Comparison of ENCODE assay signal across 21 cellular contexts in the genomic region with DNA sequence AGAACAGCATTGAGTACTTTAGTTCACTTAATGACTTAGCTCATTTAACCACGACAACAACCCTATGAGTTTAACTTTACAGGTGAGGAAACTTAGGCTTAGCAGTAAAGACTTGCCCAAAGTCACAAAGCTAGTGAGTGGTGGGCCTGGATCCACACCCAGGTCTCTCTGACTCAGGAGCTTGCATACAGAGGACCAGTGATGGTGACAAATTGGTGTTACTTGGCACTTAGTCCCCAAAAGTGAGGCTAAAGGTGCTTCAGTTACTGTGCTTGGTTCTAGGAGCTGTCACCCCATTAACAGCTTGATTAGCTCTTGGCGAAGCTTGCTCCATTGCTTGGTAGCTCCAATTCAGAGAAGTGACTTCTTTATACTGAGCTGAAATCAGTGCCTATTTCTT. TPM values are rescaled to one million over a fixed set of nuclear protein-coding genes. Genes with fewer than 3 reads are reported as not detected.
"Had no signal": no experiment of that assay in that cellular context is flagged by ENCODE, and none has a peak within 500 bp of the region (broad histone marks: within the 10 kb centered on the region; RNA-seq: fewer than 3 reads in every experiment).

No MANE protein-coding gene starts in this region.

- H3K4me3 ChIP-seq: coronary artery, dorsolateral prefrontal cortex, esophagus squamous epithelium, gastrocnemius medialis, heart right ventricle, left lung, lower lobe of right lung, mucosa of descending colon had no signal

- H3K27me3 ChIP-seq: dorsolateral prefrontal cortex, esophagus squamous epithelium, gastrocnemius medialis, heart right ventricle, left lung had no signal

- H3K36me3 ChIP-seq: esophagus squamous epithelium, gastrocnemius medialis, heart right ventricle, left lung, lower lobe of right lung had no signal

- H3K27ac ChIP-seq: coronary artery, dorsolateral prefrontal cortex, esophagus squamous epithelium, gastrocnemius medialis, heart right ventricle, left lung, lower lobe of right lung had no signal

- H3K4me1 ChIP-seq: esophagus squamous epithelium, gastrocnemius medialis, heart right ventricle, left lung, lower lobe of right lung had no signal

- DNase-seq: dermis blood vessel endothelial cell; dorsolateral prefrontal cortex; effector CD4-positive, alpha-beta T cell; effector memory CD4-positive, alpha-beta T cell; esophagus squamous epithelium; foreskin fibroblast; foreskin melanocyte; gastrocnemius medialis; glutamatergic neuron; heart right ventricle; hippocampal formation; left cardiac atrium; left lung; left ventricle myocardium superior; lower lobe of right lung; mesenchymal stem cell; mucosa of descending colon; naive B cell had no signal

- H3K9me3 ChIP-seq: esophagus squamous epithelium, gastrocnemius medialis, heart right ventricle, left lung, lower lobe of right lung, mucosa of descending colon had no signal

RNA-seq across cellular contexts. Expression of gene CELF6, which starts 6.1 kb away (rescaled TPM):
- total RNA-seq: endothelial cell of umbilical vein, epithelial cell of proximal tubule had no signal
